Comparison of ENCODE assay signal across 20 cellular contexts in genomic region chr2:28165087-28165652, GRCh38.
DNase-seq lines count a peak whose midpoint lies in the region; ATAC-seq and TF ChIP-seq lines count a peak whose summit lies in the region.
"Had no signal": no experiment of that assay in that cellular context is flagged by ENCODE, and none has a peak within 500 bp of the region (broad histone marks: within the 10 kb centered on the region; RNA-seq: fewer than 3 reads in every experiment).

No MANE protein-coding gene starts in this region.

- CTCF ChIA-PET in IMR-90 (lab: Yijun Ruan, JAX), result interaction anchor here (0.7 kb wide), 1 partner anchor 847 kb away, joined by 5 read pairs; no protein-coding TSS in a partner anchor
- CTCF ChIA-PET in activated CD4-positive, alpha-beta memory T cell treated with anti-CD3 and anti-CD28 coated beads, Interleukin-2, amount 10 ng/mL, durations not matched to agents 7 days and 5 days (lab: Charles Lee), result interaction anchor here (0.7 to 1.1 kb wide), 2 partner anchors 10 to 287 kb away, joined by 4 read pairs; no protein-coding TSS in a partner anchor

- no peaks in the 10 kb centered on the region for H3K36me3 Mint-ChIP-seq in mesothelial cell of epicardium
- peaks cover 4% of the 10 kb centered on the region for H3K36me3 Mint-ChIP-seq in activated CD4-positive, alpha-beta memory T cell treated with anti-CD3 and anti-CD28 coated beads, Interleukin-2, amount 10 ng/mL, durations not matched to agents 7 days and 5 days (ENCODE audit: low read depth)
- H3K36me3 Mint-ChIP-seq: WTC11 had no signal

- POLR2A ChIA-PET in IMR-90 (lab: Charles Lee; ENCODE audit: unreplicated experiment), result interaction anchor here (0.5 kb wide), 1 partner anchor 125 kb away, joined by 3 read pairs; no protein-coding TSS in a partner anchor
- POLR2A ChIA-PET in activated CD4-positive, alpha-beta memory T cell treated with anti-CD3 and anti-CD28 coated beads, Interleukin-2, amount 10 ng/mL, durations not matched to agents 7 days and 5 days (lab: Charles Lee), result no interaction called here

- no peaks in the 10 kb centered on the region for H3K36me3 ChIP-seq in IMR-90 (ENCODE audit: control insufficient read depth, insufficient read depth, low read length)
- no peaks in the 10 kb centered on the region for H3K36me3 ChIP-seq in esophagus muscularis mucosa
- no peaks in the 10 kb centered on the region for H3K36me3 ChIP-seq in smooth muscle cell (ENCODE audit: low read depth)
- no peaks in the 10 kb centered on the region for H3K36me3 ChIP-seq in neuronal stem cell (replicated peaks in 1 of 2; ENCODE audit: control insufficient read depth in 2 of 2, insufficient read depth in 2 of 2, low read length in 2 of 2)
- H3K36me3 ChIP-seq: ascending aorta, SJSA1 had no signal

- no peak for ATAC-seq in IMR-90 (ENCODE audit: low read depth)
- ATAC-seq: activated T-cell treated with anti-CD3 and anti-CD28 coated beads, Interleukin-2, amount 50 U/mL, for 4 hours; left lobe of liver; sciatic nerve; WTC11 had no signal

- H3K27ac ChIP-seq in IMR-90 (ENCODE audit: insufficient read depth, low read length) (peak overlapping the region; percentile 58; the same call in 1 of the 2 replicates), esophagus muscularis mucosa (replicated peaks in 1 of 4) (peak overlapping the region in 3 of 4 donors; percentile 50 to 64 (median 56)), smooth muscle cell (ENCODE audit: low read depth) (peak overlapping the region; percentile 83), neuronal stem cell (replicated peaks; ENCODE audit: low read length) (no peak overlapping the region)
- H3K27ac ChIP-seq: ascending aorta had no signal

- H3K4me2 ChIP-seq in IMR-90 (ENCODE audit: low read depth, low read length), result peak overlapping the region; percentile 62; the same call in 1 of the 2 replicates
- H3K4me2 ChIP-seq in smooth muscle cell, result peak overlapping the region; percentile 60
- H3K4me2 ChIP-seq in neuronal stem cell (ENCODE audit: insufficient read depth, low read length, poor library complexity, severe bottlenecking), result no peak overlapping the region

- H3K4ac ChIP-seq in IMR-90 (ENCODE audit: low read depth, low read length) (peak overlapping the region; percentile 86), neuronal stem cell (ENCODE audit: low read length) (no peak overlapping the region)

- peak overlapping the region; percentile 86 for H3K18ac ChIP-seq in IMR-90 (ENCODE audit: low read depth, low read length)
- no peak overlapping the region for H3K18ac ChIP-seq in neuronal stem cell (ENCODE audit: low read length)

- H4K8ac ChIP-seq in IMR-90 (ENCODE audit: low read depth in 2 of 2, low read length in 2 of 2), result peak overlapping the region in 1 of 2 experiments; percentile 44; a peak in 2 of 4 replicates
- no peak overlapping the region for H4K8ac ChIP-seq in neuronal stem cell (ENCODE audit: low read depth, low read length)

- H2AK9ac ChIP-seq in IMR-90 (replicated peaks; ENCODE audit: low read depth, low read length, poor library complexity), result no peak overlapping the region

- H3K23ac ChIP-seq in IMR-90 (ENCODE audit: low read depth, low read length) (no peak overlapping the region; the same call in 1 of the 2 replicates), neuronal stem cell (ENCODE audit: low read depth, low read length, poor library complexity) (no peak overlapping the region)

- TF ChIP-seq RAD21 in IMR-90 (IDR thresholded peaks at IDR 0.05; ENCODE audit: low read length), result no peak

- peak overlapping the region; percentile 63; the same call in 1 of the 2 replicates for H2BK120ac ChIP-seq in IMR-90 (ENCODE audit: low read depth, low read length)
- no peak overlapping the region for H2BK120ac ChIP-seq in neuronal stem cell (ENCODE audit: low read depth, low read length)

- WGBS in IMR-90 (ENCODE audit: extremely low coverage in 2 of 2, insufficient read length in 1 of 2), 2 experiments, result 67% methylated on average over 1 of the region's 5 CpGs; no CpG with 5 or more reads in 1 of the 2 experiments
- 91% methylated on average over 5 of the region's 5 CpGs for WGBS in esophagus muscularis mucosa
- WGBS in smooth muscle cell (ENCODE audit: low lambda C conversion rate), result 49% methylated on average over 4 of the region's 5 CpGs
- whole genome bisulfite sequencing in neuronal stem cell (ENCODE audit: extremely low coverage in 2 of 2, insufficient read length in 2 of 2, insufficient replicate concordance in 1 of 2), 2 donors, result no CpG with 5 or more reads among the region's 5 CpGs

- H3K27me3 Mint-ChIP-seq in mesothelial cell of epicardium (ENCODE audit: low read depth), result no peaks in the 10 kb centered on the region
- no peaks in the 10 kb centered on the region for H3K27me3 Mint-ChIP-seq in activated CD4-positive, alpha-beta memory T cell treated with anti-CD3 and anti-CD28 coated beads, Interleukin-2, amount 10 ng/mL, durations not matched to agents 7 days and 5 days
- H3K27me3 Mint-ChIP-seq: CD4-positive, alpha-beta memory T cell had no signal

- H2BK5ac ChIP-seq in IMR-90 (ENCODE audit: low read depth, low read length, poor library complexity, severe bottlenecking) (peak overlapping the region; percentile 57), neuronal stem cell (ENCODE audit: low read length) (no peak overlapping the region)

- 0 out of 2 replicates have a peak overlapping the region, but pooled peaks have one; percentile 41 for H3K9ac ChIP-seq in IMR-90 (ENCODE audit: low read depth, low read length)
- no peak overlapping the region for H3K9ac ChIP-seq in smooth muscle cell (ENCODE audit: low read depth)
- H3K9ac ChIP-seq in neuronal stem cell (ENCODE audit: low read depth, low read length, poor library complexity), result no peak overlapping the region

- H4K91ac ChIP-seq in IMR-90 (ENCODE audit: insufficient read depth, low read depth, low read length) (peak overlapping the region; percentile 49; the same call in 1 of the 2 replicates), neuronal stem cell (ENCODE audit: low read depth, low read length, poor library complexity) (no peak overlapping the region)

- peak overlapping the region; percentile 67 for H3K27ac Mint-ChIP-seq in mesothelial cell of epicardium
- H3K27ac Mint-ChIP-seq in activated CD4-positive, alpha-beta memory T cell treated with anti-CD3 and anti-CD28 coated beads, Interleukin-2, amount 10 ng/mL, durations not matched to agents 7 days and 5 days, result no peak overlapping the region
- H3K27ac Mint-ChIP-seq: activated naive CD4-positive, alpha-beta T cell treated with anti-CD3 and anti-CD28 coated beads for 36 hours; CD4-positive, alpha-beta memory T cell; WTC11 had no signal

- in situ Hi-C loops in IMR-90 (cut with MboI; ENCODE audit: low sequenced_read_pairs), result no loop called here

- dilution Hi-C loops in IMR-90 (cut with HindIII; ENCODE audit: low sequenced_read_pairs, unreplicated experiment), result no loop called here

- peak overlapping the region; percentile 47; the same call in 1 of the 2 replicates for H2BK20ac ChIP-seq in IMR-90 (ENCODE audit: low read depth, low read length)

- H2BK15ac ChIP-seq in IMR-90 (ENCODE audit: low read depth, low read length) (peak overlapping the region; percentile 32; the same call in 1 of the 3 replicates), neuronal stem cell (ENCODE audit: low read length) (no peak overlapping the region)

- no peak overlapping the region for H3K56ac ChIP-seq in IMR-90 (ENCODE audit: extremely low read depth, insufficient read depth, low read length)

- H3K4me1 ChIP-seq in IMR-90 (ENCODE audit: control insufficient read depth, insufficient read depth, low read length) (peaks cover 16% of the 10 kb centered on the region), esophagus muscularis mucosa (peaks cover 29 to 37% (median 31%) of the 10 kb centered on the region in 4 donors), smooth muscle cell (ENCODE audit: low read depth) (peaks cover 24% of the 10 kb centered on the region), neuronal stem cell (ENCODE audit: control insufficient read depth in 2 of 2, insufficient read depth in 1 of 2, low read depth in 1 of 2, low read length in 2 of 2) (peaks cover 0 to 5% of the 10 kb centered on the region in 2 donors)

- no peaks in the 10 kb centered on the region for H3K9me3 ChIP-seq in IMR-90 (ENCODE audit: control insufficient read depth, insufficient read depth, low read length)
- no peaks in the 10 kb centered on the region for H3K9me3 ChIP-seq in esophagus muscularis mucosa
- H3K9me3 ChIP-seq in smooth muscle cell (replicated peaks; ENCODE audit: low read depth), result no peaks in the 10 kb centered on the region
- H3K9me3 ChIP-seq in neuronal stem cell (replicated peaks in 1 of 2; ENCODE audit: control insufficient read depth in 2 of 2, insufficient read depth in 1 of 2, low read depth in 1 of 2, low read length in 2 of 2), result no peaks in the 10 kb centered on the region
- H3K9me3 ChIP-seq: ascending aorta, SJSA1 had no signal

- H3K79me1 ChIP-seq in IMR-90 (ENCODE audit: low read depth in 1 of 2, low read length in 2 of 2), result peaks cover 0 to 12% of the 10 kb centered on the region in 2 experiments; a peak in 2 of 4 replicates
- no peaks in the 10 kb centered on the region for H3K79me1 ChIP-seq in neuronal stem cell (ENCODE audit: low read depth, low read length)

- no peak overlapping the region for H2BK12ac ChIP-seq in neuronal stem cell (ENCODE audit: low read length)

- H2AFZ ChIP-seq in IMR-90 (replicated peaks; ENCODE audit: low read length, poor library complexity) (no peak overlapping the region), smooth muscle cell (ENCODE audit: low read depth) (no peak overlapping the region), neuronal stem cell (ENCODE audit: low read length) (no peak overlapping the region)

- DNase-seq in IMR-90, result no peak
- no peak for DNase-seq in esophagus muscularis mucosa (ENCODE audit: extremely low spot score)
- DNase-seq in mesothelial cell of epicardium (ENCODE audit: low spot score in 2 of 2, unreplicated experiment in 2 of 2), result no peak
- no peak for DNase-seq in smooth muscle cell (lab: John Stamatoyannopoulos, UW; ENCODE audit: unreplicated experiment)
- no peak for DNase-seq in activated CD4-positive, alpha-beta memory T cell treated with anti-CD3 and anti-CD28 coated beads, Interleukin-2, amount 10 ng/mL, durations not matched to agents 7 days and 5 days
- DNase-seq in neuronal stem cell (ENCODE audit: low spot score), result no peak
- no peak for DNase-seq in stimulated activated CD4-positive, alpha-beta T cell treated with anti-CD3 and anti-CD28 coated beads, Interleukin-2, amount 100 ng/mL, for 24 hours
- DNase-seq: activated naive CD4-positive, alpha-beta T cell treated with anti-CD3 and anti-CD28 coated beads for 36 hours; activated T-cell treated with anti-CD3 and anti-CD28 coated beads, Interleukin-2, amount 50 U/mL, for 4 hours; CD4-positive, alpha-beta memory T cell; DND-41; NCI-H1436; NCI-H748 treated with DMSO at 0.1 percent for 48 hours; stimulated activated CD4-positive, alpha-beta T cell treated with anti-CD3 and anti-CD28 coated beads, Interleukin-4, amount 100 ng/mL, for 1 hour; substantia nigra had no signal

- TF ChIP-seq POLR2A in IMR-90 (IDR thresholded peaks at IDR 0.05; ENCODE audit: low read depth, low read length) (no peak), esophagus muscularis mucosa (IDR thresholded peaks at IDR 0.05; ENCODE audit: low read depth) (no peak)

- H3F3A ChIP-seq in smooth muscle cell (ENCODE audit: low read depth), result peaks cover 22% of the 10 kb centered on the region

- no peaks in the 10 kb centered on the region for H3K79me2 ChIP-seq in smooth muscle cell (ENCODE audit: low read depth)

- peak overlapping the region; percentile 61; the same call in 1 of the 2 replicates for H4K5ac ChIP-seq in IMR-90 (ENCODE audit: low read depth, low read length)

- no peaks in the 10 kb centered on the region for H3K9me3 Mint-ChIP-seq in mesothelial cell of epicardium
- no peaks in the 10 kb centered on the region for H3K9me3 Mint-ChIP-seq in activated CD4-positive, alpha-beta memory T cell treated with anti-CD3 and anti-CD28 coated beads, Interleukin-2, amount 10 ng/mL, durations not matched to agents 7 days and 5 days
- H3K9me3 Mint-ChIP-seq: activated naive CD4-positive, alpha-beta T cell treated with anti-CD3 and anti-CD28 coated beads for 36 hours; activated T-cell treated with anti-CD3 and anti-CD28 coated beads, Interleukin-2, amount 50 U/mL, for 4 hours; CD4-positive, alpha-beta memory T cell; WTC11 had no signal

- H3K4me3 ChIP-seq in IMR-90 (ENCODE audit: insufficient read depth, low read depth, low read length) (no peak overlapping the region), esophagus muscularis mucosa (no peak overlapping the region), smooth muscle cell (no peak overlapping the region), neuronal stem cell (ENCODE audit: low read length in 2 of 2) (no peak overlapping the region)
- H3K4me3 ChIP-seq: ascending aorta, SJSA1 had no signal

- intact Hi-C loops in IMR-90 (cut with micrococcal nuclease), result loop anchor here (10.0 kb wide), 1 partner anchor 230 kb away; the partner anchor contains the start of gene FOSL2
- intact Hi-C loops in esophagus muscularis mucosa (cut with DNase I), result no loop called here

- no TSS peak for BruUV-seq in IMR-90 (replicated peaks; lab: Mats Ljungman, UMichigan)

- TF ChIP-seq CTCF in IMR-90 (conservative IDR thresholded peaks at IDR 0.05; ENCODE audit: low read depth, low read length), result no peak
- no peak for TF ChIP-seq CTCF in esophagus muscularis mucosa (IDR thresholded peaks at IDR 0.05)
- no peak for TF ChIP-seq CTCF in mesothelial cell of epicardium (IDR thresholded peaks at IDR 0.05; ENCODE audit: unreplicated experiment)
- no peak for TF ChIP-seq CTCF in smooth muscle cell (IDR thresholded peaks at IDR 0.05; ENCODE audit: borderline replicate concordance, insufficient read depth, poor library complexity, severe bottlenecking)

- peak overlapping the region; percentile 86 for H2AK5ac ChIP-seq in IMR-90 (ENCODE audit: low read depth, low read length)
- no peak overlapping the region for H2AK5ac ChIP-seq in neuronal stem cell (ENCODE audit: low read depth, low read length)

- H3K27me3 ChIP-seq in IMR-90 (ENCODE audit: control insufficient read depth, insufficient read depth, low read length) (no peaks in the 10 kb centered on the region), esophagus muscularis mucosa (no peaks in the 10 kb centered on the region), smooth muscle cell (ENCODE audit: low read depth) (no peaks in the 10 kb centered on the region), neuronal stem cell (ENCODE audit: control insufficient read depth in 3 of 3, insufficient read depth in 3 of 3, low read depth in 1 of 3, low read length in 3 of 3) (no peaks in the 10 kb centered on the region)
- H3K27me3 ChIP-seq: ascending aorta, SJSA1 had no signal

- peaks cover 30% of the 10 kb centered on the region for H3K4me1 Mint-ChIP-seq in mesothelial cell of epicardium
- H3K4me1 Mint-ChIP-seq in activated CD4-positive, alpha-beta memory T cell treated with anti-CD3 and anti-CD28 coated beads, Interleukin-2, amount 10 ng/mL, durations not matched to agents 7 days and 5 days, result no peaks in the 10 kb centered on the region
- H3K4me1 Mint-ChIP-seq: CD4-positive, alpha-beta memory T cell; WTC11 had no signal

- H4K20me1 ChIP-seq in IMR-90 (ENCODE audit: insufficient read depth, low read length) (no peaks in the 10 kb centered on the region), smooth muscle cell (ENCODE audit: low read depth) (no peaks in the 10 kb centered on the region)

- H3K14ac ChIP-seq in IMR-90 (replicated peaks; ENCODE audit: low read depth, low read length), result peak overlapping the region; percentile 86
- no peak overlapping the region for H3K14ac ChIP-seq in neuronal stem cell (ENCODE audit: low read length)

- H3K9me1 ChIP-seq in IMR-90 (ENCODE audit: insufficient read depth, low read length), result peaks cover 7% of the 10 kb centered on the region; the same call in 1 of the 2 replicates

- H3K4me3 Mint-ChIP-seq in mesothelial cell of epicardium, result no peak overlapping the region
- H3K4me3 Mint-ChIP-seq in activated CD4-positive, alpha-beta memory T cell treated with anti-CD3 and anti-CD28 coated beads, Interleukin-2, amount 10 ng/mL, durations not matched to agents 7 days and 5 days, result no peak overlapping the region
- H3K4me3 Mint-ChIP-seq: activated naive CD4-positive, alpha-beta T cell treated with anti-CD3 and anti-CD28 coated beads for 36 hours; activated T-cell treated with anti-CD3 and anti-CD28 coated beads, Interleukin-2, amount 50 U/mL, for 4 hours; CD4-positive, alpha-beta memory T cell; WTC11 had no signal

- TF ChIP-seq EP300 in esophagus muscularis mucosa (IDR thresholded peaks at IDR 0.05), result no peak
